In genomic region chr15:68333775-68334470, GRCh38 we compare ENCODE assay signal across 12 cellular contexts. TPM values are rescaled to one million over a fixed set of nuclear protein-coding genes. Genes with fewer than 3 reads are reported as not detected.
DNase-seq lines count a peak whose midpoint lies in the region; ATAC-seq and TF ChIP-seq lines count a peak whose summit lies in the region.
"Had no signal": no experiment of that assay in that cellular context is flagged by ENCODE, and none has a peak within 500 bp of the region (broad histone marks: within the 10 kb centered on the region; RNA-seq: fewer than 3 reads in every experiment).

No MANE protein-coding gene starts in this region.

- no peaks in the 10 kb centered on the region for H3K9me3 Mint-ChIP-seq in stimulated activated naive CD8-positive, alpha-beta T cell treated with anti-CD3 and anti-CD28 coated beads, Interleukin-15, amount 100 ng/mL, for 72 hours
- H3K9me3 Mint-ChIP-seq: activated CD4-positive, alpha-beta memory T cell treated with anti-CD3 and anti-CD28 coated beads, Interleukin-2, amount 10 ng/mL, durations not matched to agents 7 days and 5 days had no signal

- no peak overlapping the region for H3K4me3 ChIP-seq in transverse colon
- no peak overlapping the region for H3K4me3 ChIP-seq in Peyer's patch

- in situ Hi-C loops in KBM-7 (cut with MboI; ENCODE audit: low pct_unique_long_range_greater_than_20kb, low sequenced_read_pairs) (no loop called here), transverse colon (cut with MboI; ENCODE audit: low pct_ligation_motif_present in 1 of 4, low pct_unique_long_range_greater_than_20kb in 1 of 4, low sequenced_read_pairs in 3 of 4) (no loop called here)

- TF ChIP-seq CTCF in transverse colon (IDR thresholded peaks at IDR 0.05) (no peak), Peyer's patch (IDR thresholded peaks at IDR 0.05) (no peak)

- H3K36me3 ChIP-seq in transverse colon (no peaks in the 10 kb centered on the region), Peyer's patch (no peaks in the 10 kb centered on the region)

- H3K27ac Mint-ChIP-seq in stimulated activated naive CD8-positive, alpha-beta T cell treated with anti-CD3 and anti-CD28 coated beads, Interleukin-15, amount 100 ng/mL, for 72 hours = no peak overlapping the region
- H3K27ac Mint-ChIP-seq: activated CD4-positive, alpha-beta memory T cell treated with anti-CD3 and anti-CD28 coated beads, Interleukin-2, amount 10 ng/mL, durations not matched to agents 7 days and 5 days had no signal

- TF ChIP-seq POLR2A in transverse colon (IDR thresholded peaks at IDR 0.05) = no peak
- no peak for TF ChIP-seq POLR2A in Peyer's patch (IDR thresholded peaks at IDR 0.05)

- DNase-seq in KBM-7 = peak; percentile 76
- DNase-seq in amniotic epithelial cell (ENCODE audit: low read depth) = peak; percentile 60
- DNase-seq in left ventricle myocardium superior = peak; percentile 60
- peak; percentile 23 for DNase-seq in transverse colon
- DNase-seq in stimulated activated naive CD8-positive, alpha-beta T cell treated with anti-CD3 and anti-CD28 coated beads, Interleukin-15, amount 100 ng/mL, for 72 hours = no peak
- no peak for DNase-seq in Peyer's patch
- DNase-seq in NCI-H187 treated with DMSO at 0.1 percent for 48 hours (lab: John Stamatoyannopoulos, UW) = no peak
- DNase-seq: activated CD4-positive, alpha-beta memory T cell treated with anti-CD3 and anti-CD28 coated beads, Interleukin-2, amount 10 ng/mL, durations not matched to agents 7 days and 5 days; GOT3; NCI-H2029 treated with DMSO at 0.1 percent for 48 hours; stimulated activated CD4-positive, alpha-beta T cell treated with anti-CD3 and anti-CD28 coated beads, Interleukin-1b, Interleukin-23, amount 100 ng/mL, for 48 hours; SW 1271 had no signal

- WGBS in transverse colon (ENCODE audit: low coverage in 1 of 2), 2 donors = 57 to 63% methylated on average over 3 to 8 of the region's 8 CpGs

- TF ChIP-seq EP300 in transverse colon (IDR thresholded peaks at IDR 0.05; ENCODE audit: low read depth) = no peak

- H3K27ac ChIP-seq in transverse colon (no peak overlapping the region), Peyer's patch (peak overlapping the region in 1 of 4 donors; percentile 22)

- H3K9me3 ChIP-seq in transverse colon (no peaks in the 10 kb centered on the region), Peyer's patch (no peaks in the 10 kb centered on the region)

- intact Hi-C loops in left ventricle myocardium superior (cut with micrococcal nuclease) = no loop called here
- intact Hi-C loops in transverse colon (cut with DNase I; ENCODE audit: low total_unique reads) = no loop called here

- H3K4me1 ChIP-seq in transverse colon = peaks cover 0 to 6% (median 0%) of the 10 kb centered on the region in 4 donors
- no peaks in the 10 kb centered on the region for H3K4me1 ChIP-seq in Peyer's patch

- H3K27me3 Mint-ChIP-seq in stimulated activated naive CD8-positive, alpha-beta T cell treated with anti-CD3 and anti-CD28 coated beads, Interleukin-15, amount 100 ng/mL, for 72 hours = peaks cover 12% of the 10 kb centered on the region

- H3K4me1 Mint-ChIP-seq in stimulated activated naive CD8-positive, alpha-beta T cell treated with anti-CD3 and anti-CD28 coated beads, Interleukin-15, amount 100 ng/mL, for 72 hours = peaks cover 9% of the 10 kb centered on the region
- H3K4me1 Mint-ChIP-seq: activated CD4-positive, alpha-beta memory T cell treated with anti-CD3 and anti-CD28 coated beads, Interleukin-2, amount 10 ng/mL, durations not matched to agents 7 days and 5 days had no signal

- no peak for ATAC-seq in left ventricle myocardium superior
- ATAC-seq in stimulated activated naive CD8-positive, alpha-beta T cell treated with anti-CD3 and anti-CD28 coated beads, Interleukin-15, amount 100 ng/mL, for 72 hours = no peak

- H3K4me3 Mint-ChIP-seq in stimulated activated naive CD8-positive, alpha-beta T cell treated with anti-CD3 and anti-CD28 coated beads, Interleukin-15, amount 100 ng/mL, for 72 hours = no peak overlapping the region
- H3K4me3 Mint-ChIP-seq: activated CD4-positive, alpha-beta memory T cell treated with anti-CD3 and anti-CD28 coated beads, Interleukin-2, amount 10 ng/mL, durations not matched to agents 7 days and 5 days had no signal

- H3K27me3 ChIP-seq in transverse colon (no peaks in the 10 kb centered on the region), Peyer's patch (no peaks in the 10 kb centered on the region)

RNA-seq across cellular contexts. Expression of gene FEM1B, which starts 56.4 kb away (rescaled TPM):
- total RNA-seq in left ventricle myocardium superior = 45.1 TPM
- total RNA-seq in transverse colon = 10 to 100 TPM; 25.1 to 64.7 (median 43.0) TPM
- total RNA-seq in Peyer's patch = 10 to 100 TPM; 28.1 to 48.2 (median 43.0) TPM

Comparison
In these comparisons a context has a peak if more than half of its experiments do, and no peak if none do; other contexts are left out.
1. DNase-seq: peak in KBM-7 (single experiment), amniotic epithelial cell (single experiment), left ventricle myocardium superior (single experiment) and transverse colon (single experiment); none in stimulated activated naive CD8-positive, alpha-beta T cell treated with anti-CD3 and anti-CD28 coated beads, Interleukin-15, amount 100 ng/mL, for 72 hours (0 of 2), Peyer's patch (0 of 3) and NCI-H187 treated with DMSO at 0.1 percent for 48 hours (single experiment).